8 cellular contexts compared by ENCODE assay signal in the genomic region with DNA sequence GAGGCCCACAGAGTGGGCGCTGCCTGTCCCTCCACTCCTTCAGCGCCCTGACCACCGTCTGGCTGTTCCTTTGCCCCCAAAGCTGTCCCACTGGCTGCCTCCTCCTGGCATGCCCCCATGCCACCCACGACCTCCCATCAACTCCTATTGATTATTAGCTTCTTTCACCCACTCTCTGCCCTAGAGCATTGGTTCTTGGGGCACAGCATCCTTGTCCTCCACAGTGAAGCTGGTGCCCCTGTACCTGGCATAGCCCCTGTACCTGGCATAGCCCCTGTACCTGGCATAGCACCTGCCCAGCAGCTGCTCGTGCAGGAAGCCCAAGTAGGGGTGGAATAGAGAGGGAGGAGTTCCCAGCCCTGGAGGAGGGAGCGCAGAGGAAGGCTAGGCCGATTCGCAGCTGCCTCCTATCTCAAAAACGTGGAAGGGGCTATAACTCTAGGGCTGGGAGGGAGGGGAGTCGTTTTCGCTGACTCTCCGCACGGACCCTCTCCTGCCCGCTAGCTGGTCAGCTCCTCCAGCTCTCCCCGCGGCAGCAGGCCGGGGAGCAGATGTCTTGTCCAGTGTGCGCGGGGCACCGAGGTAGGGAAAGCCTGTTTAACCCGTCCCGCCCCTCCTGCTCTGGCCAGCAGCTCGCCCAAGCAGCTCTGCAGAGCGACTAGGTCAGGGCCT. TPM values are rescaled to one million over a fixed set of nuclear protein-coding genes. Genes with fewer than 3 reads are reported as not detected.
DNase-seq lines count a peak whose midpoint lies in the region; ATAC-seq and TF ChIP-seq lines count a peak whose summit lies in the region.

No MANE protein-coding gene starts in this region.

- no peaks in the 10 kb centered on the region for H3K9me3 Mint-ChIP-seq in activated CD4-positive, alpha-beta memory T cell treated with anti-CD3 and anti-CD28 coated beads for 36 hours
- no peaks in the 10 kb centered on the region for H3K9me3 Mint-ChIP-seq in activated CD4-positive, alpha-beta memory T cell treated with anti-CD3 and anti-CD28 coated beads, Interleukin-2, amount 10 ng/mL, durations not matched to agents 7 days and 5 days
- no peaks in the 10 kb centered on the region for H3K9me3 Mint-ChIP-seq in activated naive CD8-positive, alpha-beta T cell (ENCODE audit: low read depth)

- no peaks in the 10 kb centered on the region for H3K9me3 ChIP-seq in tibial nerve

- POLR2A ChIA-PET in activated CD4-positive, alpha-beta memory T cell treated with anti-CD3 and anti-CD28 coated beads for 36 hours (lab: Charles Lee): interaction anchor here (1.1 to 1.2 kb wide), 2 partner anchors 10 to 34 kb away, joined by 3 to 4 read pairs; a partner anchor contains a TSS
- POLR2A ChIA-PET in activated CD4-positive, alpha-beta memory T cell treated with anti-CD3 and anti-CD28 coated beads, Interleukin-2, amount 10 ng/mL, durations not matched to agents 7 days and 5 days (lab: Charles Lee): interaction anchor here (0.9 to 1.5 kb wide), 6 partner anchors 8 to 147 kb away, joined by 3 to 7 read pairs (median 4); a partner anchor contains a TSS

- TF ChIP-seq EP300 in tibial nerve (IDR thresholded peaks at IDR 0.05): no peak

- no peaks in the 10 kb centered on the region for H3K36me3 ChIP-seq in tibial nerve

- CTCF ChIA-PET in activated CD4-positive, alpha-beta memory T cell treated with anti-CD3 and anti-CD28 coated beads for 36 hours (lab: Charles Lee): interaction anchor here (0.5 to 2.2 kb wide), 8 partner anchors 9 to 1716 kb away, joined by 3 to 9 read pairs (median 4); no protein-coding TSS in a partner anchor
- CTCF ChIA-PET in activated CD4-positive, alpha-beta memory T cell treated with anti-CD3 and anti-CD28 coated beads, Interleukin-2, amount 10 ng/mL, durations not matched to agents 7 days and 5 days (lab: Charles Lee): interaction anchor here (1.0 to 3.4 kb wide), 3 partner anchors 34 to 82 kb away, joined by 3 to 14 read pairs (median 9); a partner anchor contains a TSS

- no peak for DNase-seq in activated CD4-positive, alpha-beta memory T cell treated with anti-CD3 and anti-CD28 coated beads for 36 hours
- no peak for DNase-seq in activated CD4-positive, alpha-beta memory T cell treated with anti-CD3 and anti-CD28 coated beads, Interleukin-2, amount 10 ng/mL, durations not matched to agents 7 days and 5 days
- DNase-seq in kidney tubule cell (ENCODE audit: low spot score) (peak; percentile 42), tibial nerve (ENCODE audit: low spot score in 2 of 2) (no peak), foreskin keratinocyte (no peak), NCI-H128 (lab: John Stamatoyannopoulos, UW; ENCODE audit: unreplicated experiment) (no peak)

- H3K27ac Mint-ChIP-seq in activated CD4-positive, alpha-beta memory T cell treated with anti-CD3 and anti-CD28 coated beads for 36 hours: peak overlapping the region; percentile 19
- H3K27ac Mint-ChIP-seq in activated CD4-positive, alpha-beta memory T cell treated with anti-CD3 and anti-CD28 coated beads, Interleukin-2, amount 10 ng/mL, durations not matched to agents 7 days and 5 days: no peak overlapping the region
- peak overlapping the region; percentile 64 for H3K27ac Mint-ChIP-seq in activated naive CD8-positive, alpha-beta T cell

- H3K36me3 Mint-ChIP-seq in activated CD4-positive, alpha-beta memory T cell treated with anti-CD3 and anti-CD28 coated beads for 36 hours: no peaks in the 10 kb centered on the region
- peaks cover 5% of the 10 kb centered on the region for H3K36me3 Mint-ChIP-seq in activated CD4-positive, alpha-beta memory T cell treated with anti-CD3 and anti-CD28 coated beads, Interleukin-2, amount 10 ng/mL, durations not matched to agents 7 days and 5 days (ENCODE audit: low read depth)
- H3K36me3 Mint-ChIP-seq in activated naive CD8-positive, alpha-beta T cell: no peaks in the 10 kb centered on the region

- H3K4me3 ChIP-seq in tibial nerve: peak overlapping the region; percentile 28 to 75 (median 44)

- ATAC-seq in foreskin keratinocyte (no peak), GM21423 (IDR thresholded peaks at IDR 0.05; ENCODE audit: unreplicated experiment) (no peak)

- intact Hi-C loops in activated CD4-positive, alpha-beta memory T cell treated with anti-CD3 and anti-CD28 coated beads for 36 hours (cut with micrococcal nuclease): no loop called here

- H3K27me3 ChIP-seq in tibial nerve (peaks cover 0 to 7% of the 10 kb centered on the region in 2 donors), foreskin keratinocyte (peaks cover 12% of the 10 kb centered on the region)

- TF ChIP-seq POLR2A in tibial nerve (IDR thresholded peaks at IDR 0.05): no peak

- H3K4me1 Mint-ChIP-seq in activated CD4-positive, alpha-beta memory T cell treated with anti-CD3 and anti-CD28 coated beads for 36 hours (ENCODE audit: low read depth): peaks cover 17% of the 10 kb centered on the region
- H3K4me1 Mint-ChIP-seq in activated CD4-positive, alpha-beta memory T cell treated with anti-CD3 and anti-CD28 coated beads, Interleukin-2, amount 10 ng/mL, durations not matched to agents 7 days and 5 days: peaks cover 34% of the 10 kb centered on the region
- H3K4me1 Mint-ChIP-seq in activated naive CD8-positive, alpha-beta T cell (ENCODE audit: low read depth): peaks cover 22% of the 10 kb centered on the region

- H3K27ac ChIP-seq in tibial nerve (peak overlapping the region in 3 of 4 donors; percentile 96 to 100 (median 100)), foreskin keratinocyte (no peak overlapping the region)

- H3K4me1 ChIP-seq in tibial nerve (peaks cover 0 to 56% (median 48%) of the 10 kb centered on the region in 4 donors), foreskin keratinocyte (no peaks in the 10 kb centered on the region)

- no peaks in the 10 kb centered on the region for H3K27me3 Mint-ChIP-seq in activated CD4-positive, alpha-beta memory T cell treated with anti-CD3 and anti-CD28 coated beads for 36 hours
- peaks cover 11% of the 10 kb centered on the region for H3K27me3 Mint-ChIP-seq in activated CD4-positive, alpha-beta memory T cell treated with anti-CD3 and anti-CD28 coated beads, Interleukin-2, amount 10 ng/mL, durations not matched to agents 7 days and 5 days
- no peaks in the 10 kb centered on the region for H3K27me3 Mint-ChIP-seq in activated naive CD8-positive, alpha-beta T cell

- WGBS in tibial nerve, 2 donors: 23 to 39% methylated on average over 17 to 24 of the region's 24 CpGs

- TF ChIP-seq CTCF in tibial nerve (IDR thresholded peaks at IDR 0.05) (no peak), foreskin keratinocyte (conservative IDR thresholded peaks at IDR 0.05) (no peak)

- peak overlapping the region; percentile 37 for H3K4me3 Mint-ChIP-seq in activated CD4-positive, alpha-beta memory T cell treated with anti-CD3 and anti-CD28 coated beads for 36 hours
- H3K4me3 Mint-ChIP-seq in activated CD4-positive, alpha-beta memory T cell treated with anti-CD3 and anti-CD28 coated beads, Interleukin-2, amount 10 ng/mL, durations not matched to agents 7 days and 5 days: no peak overlapping the region
- H3K4me3 Mint-ChIP-seq in activated naive CD8-positive, alpha-beta T cell: peak overlapping the region; percentile 54

RNA-seq across cellular contexts. Expression of a gene that starts 5.7 kb away (rescaled TPM):
- 1,000 to 10,000 TPM; 3,773 to 3,928 TPM for total RNA-seq in activated CD4-positive, alpha-beta memory T cell treated with anti-CD3 and anti-CD28 coated beads for 36 hours
- 1,000 to 10,000 TPM; 3,658 to 3,769 TPM for total RNA-seq in activated CD4-positive, alpha-beta memory T cell treated with anti-CD3 and anti-CD28 coated beads, Interleukin-2, amount 10 ng/mL, durations not matched to agents 7 days and 5 days
- total RNA-seq in tibial nerve (1,000 to 10,000 TPM; 2,372 to 2,875 (median 2,670) TPM), foreskin keratinocyte (3,185 and 3,808 TPM in 2 replicates)
- polyA plus RNA-seq in foreskin keratinocyte: 3,262 and 3,802 TPM in 2 replicates

RNA-seq across cellular contexts. Expression of a gene that starts 9.9 kb away (rescaled TPM):
- total RNA-seq in activated CD4-positive, alpha-beta memory T cell treated with anti-CD3 and anti-CD28 coated beads for 36 hours: under 1 TPM; 0.33 to 0.46 TPM
- under 1 TPM; 0.43 to 0.50 TPM for total RNA-seq in activated CD4-positive, alpha-beta memory T cell treated with anti-CD3 and anti-CD28 coated beads, Interleukin-2, amount 10 ng/mL, durations not matched to agents 7 days and 5 days
- 1 to 10 TPM in 3 of 4 donors, under 1 TPM in 1; 0.42 to 4.4 (median 3.7) TPM for total RNA-seq in tibial nerve
- not detected in 2 replicates for total RNA-seq in foreskin keratinocyte
- not detected in 2 replicates for polyA plus RNA-seq in foreskin keratinocyte

RNA-seq across cellular contexts. Expression of a gene that starts 33.9 kb away (rescaled TPM):
- 10 to 100 TPM; 33.5 to 39.7 TPM for total RNA-seq in activated CD4-positive, alpha-beta memory T cell treated with anti-CD3 and anti-CD28 coated beads for 36 hours
- 10 to 100 TPM; 29.0 TPM for total RNA-seq in activated CD4-positive, alpha-beta memory T cell treated with anti-CD3 and anti-CD28 coated beads, Interleukin-2, amount 10 ng/mL, durations not matched to agents 7 days and 5 days
- total RNA-seq in tibial nerve: 10 to 100 TPM; 20.1 to 41.7 (median 26.7) TPM
- total RNA-seq in foreskin keratinocyte: 17.3 and 19.9 TPM in 2 replicates
- polyA plus RNA-seq in foreskin keratinocyte: 14.9 and 15.9 TPM in 2 replicates
